ENCODE assay signal across 23 cellular contexts in genomic region chr2:17107875-17108274, GRCh38.
"Had no signal": no experiment of that assay in that cellular context is flagged by ENCODE, and none has a peak within 500 bp of the region (broad histone marks: within the 10 kb centered on the region; RNA-seq: fewer than 3 reads in every experiment).

No MANE protein-coding gene starts in this region.

- H3K4me1 ChIP-seq: pancreas, psoas muscle, right atrium auricular region, stomach, transverse colon, vagina had no signal

- FAIRE-seq: frontal cortex, keratinocyte, pancreas had no signal

- H3K27ac ChIP-seq: pancreas, psoas muscle, right atrium auricular region, stomach, transverse colon, vagina had no signal

- DNase-seq: activated CD4-positive, alpha-beta memory T cell treated with anti-CD3 and anti-CD28 coated beads for 36 hours; activated CD4-positive, alpha-beta T cell treated with anti-CD3 and anti-CD28 coated beads for 48 hours; activated effector memory CD4-positive, alpha-beta T cell treated with Interleukin-2 at 50 U/mL for 16 hours; activated naive CD4-positive, alpha-beta T cell treated with anti-CD3 and anti-CD28 coated beads for 36 hours; activated naive CD8-positive, alpha-beta T cell treated with anti-CD3 and anti-CD28 coated beads, Interleukin-2, amount 10 ng/mL, durations not matched to agents 7 days and 5 days; activated T-cell treated with anti-CD3 and anti-CD28 coated beads, Interleukin-2, amount 50 U/mL, for 72 hours; amygdala; caudate nucleus; effector memory CD4-positive, alpha-beta T cell; hypothalamus; natural killer cell; pancreas; psoas muscle; stimulated activated CD4-positive, alpha-beta T cell treated with anti-CD3 and anti-CD28 coated beads, Interleukin-1b, Interleukin-23, amount 100 ng/mL, for 48 hours; stomach; T-helper 2 cell; transverse colon had no signal

- ATAC-seq: activated T-cell treated with anti-CD3 and anti-CD28 coated beads, Interleukin-2, amount 50 U/mL, for 72 hours; left lobe of liver; natural killer cell; pancreas; psoas muscle had no signal

- H3K27me3 ChIP-seq: pancreas, right atrium auricular region, stomach, transverse colon, vagina had no signal

- H3K4me3 ChIP-seq: lung, pancreas, psoas muscle, right atrium auricular region, stomach, transverse colon, vagina had no signal

- H3K9me3 ChIP-seq: pancreas, psoas muscle, right atrium auricular region, stomach, transverse colon, vagina had no signal

- H3K36me3 ChIP-seq: pancreas, right atrium auricular region, stomach, transverse colon, vagina had no signal
